In genomic region chr1:6415979-6416656, GRCh38 we compare ENCODE assay signal across 20 cellular contexts. TPM values are rescaled to one million over a fixed set of nuclear protein-coding genes. Genes with fewer than 3 reads are reported as not detected.
"Had no signal": no experiment of that assay in that cellular context is flagged by ENCODE, and none has a peak within 500 bp of the region (broad histone marks: within the 10 kb centered on the region; RNA-seq: fewer than 3 reads in every experiment).

No MANE protein-coding gene starts in this region.

- H3K36me3 ChIP-seq: tibial nerve had no signal

- H3K9me3 ChIP-seq: tibial nerve had no signal

- H3K4me3 ChIP-seq: tibial nerve had no signal

- H3K27ac ChIP-seq: tibial nerve had no signal

- DNase-seq: activated CD4-positive, alpha-beta T cell treated with anti-CD3 and anti-CD28 coated beads for 4 hours; activated CD8-positive, alpha-beta memory T cell treated with anti-CD3 and anti-CD28 coated beads, Interleukin-2, amount 50 U/mL, for 4 hours; activated CD8-positive, alpha-beta T cell treated with anti-CD3 and anti-CD28 coated beads for 36 hours; activated gamma-delta T cell treated with Interleukin-2 at 50 U/mL for 16 hours; activated naive CD8-positive, alpha-beta T cell treated with anti-CD3 and anti-CD28 coated beads, Interleukin-2, amount 10 ng/mL, durations not matched to agents 7 days and 5 days; activated T-cell treated with anti-CD3 and anti-CD28 coated beads, Interleukin-2, amount 50 U/mL, for 72 hours; cerebellar nuclear complex; effector memory CD8-positive, alpha-beta T cell; hippocampal formation; left ventricle myocardium superior; mesendoderm; natural killer cell; nucleus accumbens; stimulated activated CD4-positive, alpha-beta T cell treated with anti-CD3 and anti-CD28 coated beads, Interleukin-2, amount 100 ng/mL, for 48 hours; T-helper 1 cell had no signal

- ATAC-seq: activated CD8-positive, alpha-beta T cell treated with anti-CD3 and anti-CD28 coated beads for 36 hours; activated T-cell treated with anti-CD3 and anti-CD28 coated beads, Interleukin-2, amount 50 U/mL, for 72 hours; effector memory CD8-positive, alpha-beta T cell; left ventricle myocardium superior; natural killer cell; stimulated activated memory B cell treated with anti-CD40 and anti-IgM and Interleukin-4, amounts not matched to agents 10 μg/mL and 1 μg/mL and 100 μg/mL, for 72 hours had no signal

RNA-seq across cellular contexts. Expression of gene HES2, which starts 3.6 kb away (rescaled TPM):
- total RNA-seq: left ventricle myocardium superior, natural killer cell, skeletal muscle tissue, tibial nerve had no signal

RNA-seq across cellular contexts. Expression of gene ESPN, which starts 8.5 kb away (rescaled TPM):
- total RNA-seq: epithelial cell of proximal tubule, posterior vena cava had no signal
